In genomic region chr11:45056529-45056928, GRCh38 we compare ENCODE assay signal across 14 cellular contexts.
"Had no signal": no experiment of that assay in that cellular context is flagged by ENCODE, and none has a peak within 500 bp of the region (broad histone marks: within the 10 kb centered on the region; RNA-seq: fewer than 3 reads in every experiment).

No MANE protein-coding gene starts in this region.

- DNase-seq: activated CD4-positive, alpha-beta T cell treated with anti-CD3 and anti-CD28 coated beads, Interleukin-2, amount 10 ng/mL, durations not matched to agents 7 days and 5 days; activated CD4-positive, CD25-positive, alpha-beta regulatory T cell; activated gamma-delta T cell treated with Interleukin-2 at 50 U/mL for 16 hours; activated naive CD8-positive, alpha-beta T cell treated with anti-CD3 and anti-CD28 coated beads for 36 hours; amygdala; body of pancreas; central memory CD4-positive, alpha-beta T cell; effector CD8-positive, alpha-beta T cell; esophagus squamous epithelium; hippocampal formation; left cardiac atrium; lower lobe of right lung; stimulated activated naive CD8-positive, alpha-beta T cell treated with anti-CD3 and anti-CD28 coated beads, Interleukin-15, amount 100 ng/mL, for 72 hours had no signal

- H3K36me3 ChIP-seq: esophagus squamous epithelium, lower lobe of right lung had no signal

- H3K9me3 ChIP-seq: body of pancreas, esophagus squamous epithelium, lower lobe of right lung had no signal

- H3K4me1 ChIP-seq: body of pancreas had no signal

- H3K4me3 ChIP-seq: body of pancreas, coronary artery, esophagus squamous epithelium, lower lobe of right lung had no signal

- H3K27ac ChIP-seq: body of pancreas, coronary artery, esophagus squamous epithelium, lower lobe of right lung had no signal

- H3K27me3 ChIP-seq: body of pancreas, esophagus squamous epithelium had no signal
